ENCODE assay signal across 8 cellular contexts in the genomic region with DNA sequence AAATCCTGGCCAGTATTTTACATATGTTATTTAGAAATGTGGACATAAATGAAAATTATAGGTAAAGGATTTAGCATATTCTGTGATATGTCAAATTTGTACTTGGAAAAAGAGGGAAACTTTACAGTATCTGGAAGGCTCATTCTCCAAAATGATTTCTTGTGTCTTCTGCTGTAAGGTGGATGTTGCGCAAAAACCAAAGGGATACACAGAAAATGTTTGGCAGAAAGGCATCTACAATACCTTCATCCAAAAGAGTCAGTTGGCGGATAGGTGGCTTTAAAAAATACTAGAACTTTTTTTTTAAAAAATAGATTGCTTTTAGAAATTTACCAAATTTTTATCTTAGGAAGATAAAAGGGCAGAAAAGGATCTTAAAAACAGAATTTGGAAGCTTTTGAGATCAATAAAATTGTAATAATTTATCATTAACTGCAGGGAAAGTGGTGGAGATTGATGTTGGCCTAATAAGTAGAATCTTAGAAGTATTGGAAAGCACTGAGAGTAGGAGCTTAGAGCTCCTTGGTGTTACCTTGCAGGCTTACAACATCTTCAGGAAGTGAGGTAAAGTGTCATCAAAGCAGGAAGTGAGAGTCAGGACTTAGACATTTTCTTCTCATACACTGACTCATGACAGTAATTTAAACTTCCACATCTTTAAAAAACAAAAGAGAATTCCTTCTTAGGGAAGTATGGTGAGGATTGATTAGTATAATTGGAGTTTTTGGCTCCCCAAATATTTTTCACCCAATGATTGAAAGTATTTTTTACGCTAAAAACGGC. TPM values are rescaled to one million over a fixed set of nuclear protein-coding genes. Genes with fewer than 3 reads are reported as not detected.
DNase-seq lines count a peak whose midpoint lies in the region; ATAC-seq and TF ChIP-seq lines count a peak whose summit lies in the region.

No MANE protein-coding gene starts in this region.

- DNase-seq in AML-193 (lab: John Stamatoyannopoulos, UW) = peak; percentile 44 to 78
- peak; percentile 88 for DNase-seq in SKM-1 treated with dmso at 0.1 percent for 144 hours (lab: John Stamatoyannopoulos, UW; ENCODE audit: unreplicated experiment)
- DNase-seq in fibroblast of pulmonary artery (ENCODE audit: low read depth) = peak; percentile 78
- no peak for DNase-seq in type B pancreatic cell (ENCODE audit: extremely low spot score, unreplicated experiment)
- DNase-seq in COLO668 (lab: John Stamatoyannopoulos, UW; ENCODE audit: unreplicated experiment) = no peak
- no peak for DNase-seq in BE2C

- H3K36me3 ChIP-seq in BE2C = no peaks in the 10 kb centered on the region; the same call in 1 of the 2 replicates

- TF ChIP-seq CTCF in fibroblast of pulmonary artery (IDR thresholded peaks at IDR 0.05; ENCODE audit: low read length, missing control alignments) (no peak), type B pancreatic cell (conservative IDR thresholded peaks at IDR 0.05) (no peak), BE2C (IDR thresholded peaks at IDR 0.05; ENCODE audit: low read depth, low read length) (no peak)

- H3K4me1 ChIP-seq in BE2C = no peaks in the 10 kb centered on the region

- peaks cover 30% of the 10 kb centered on the region for H3K4me1 Mint-ChIP-seq in type B pancreatic cell (ENCODE audit: unreplicated experiment)

- H3K27me3 ChIP-seq in BE2C = no peaks in the 10 kb centered on the region

- peak overlapping the region; percentile 89 for H3K27ac Mint-ChIP-seq in type B pancreatic cell

- H3K4me3 ChIP-seq in fibroblast of pulmonary artery (replicated peaks; ENCODE audit: low read depth, low read length) = peak overlapping the region; percentile 66
- H3K4me3 ChIP-seq in BE2C (ENCODE audit: low read depth, low read length) = no peak overlapping the region

- H3K4me3 Mint-ChIP-seq in type B pancreatic cell = peak overlapping the region; percentile 84

- no peaks in the 10 kb centered on the region for H3K9me3 ChIP-seq in BE2C

- H3K9me3 Mint-ChIP-seq in type B pancreatic cell = no peaks in the 10 kb centered on the region

- H3K36me3 Mint-ChIP-seq in type B pancreatic cell = peaks cover 15% of the 10 kb centered on the region

- ATAC-seq in GM19035 (IDR thresholded peaks at IDR 0.05; ENCODE audit: unreplicated experiment) (peak; percentile 26), HG03354 (IDR thresholded peaks at IDR 0.05; ENCODE audit: poor library complexity, severe bottlenecking, unreplicated experiment) (peak; percentile 30)

- H3K27me3 Mint-ChIP-seq in type B pancreatic cell = no peaks in the 10 kb centered on the region

RNA-seq across cellular contexts. Expression of gene NABP1, which starts 2.1 kb away (rescaled TPM):
- total RNA-seq in type B pancreatic cell (ENCODE audit: low replicate concordance) = 15.3 and 22.5 TPM in 2 replicates
- polyA plus RNA-seq in BE2C (2012; ENCODE audit: insufficient read depth, insufficient read length, low read depth) = 2.1 TPM

Comparison
In these comparisons a context has a peak if more than half of its experiments do, and no peak if none do; other contexts are left out.
1. DNase-seq: peak in AML-193 (2 of 2), SKM-1 treated with dmso at 0.1 percent for 144 hours (single experiment) and fibroblast of pulmonary artery (single experiment); none in type B pancreatic cell (single experiment), COLO668 (single experiment) and BE2C (single experiment).